In the genomic region with DNA sequence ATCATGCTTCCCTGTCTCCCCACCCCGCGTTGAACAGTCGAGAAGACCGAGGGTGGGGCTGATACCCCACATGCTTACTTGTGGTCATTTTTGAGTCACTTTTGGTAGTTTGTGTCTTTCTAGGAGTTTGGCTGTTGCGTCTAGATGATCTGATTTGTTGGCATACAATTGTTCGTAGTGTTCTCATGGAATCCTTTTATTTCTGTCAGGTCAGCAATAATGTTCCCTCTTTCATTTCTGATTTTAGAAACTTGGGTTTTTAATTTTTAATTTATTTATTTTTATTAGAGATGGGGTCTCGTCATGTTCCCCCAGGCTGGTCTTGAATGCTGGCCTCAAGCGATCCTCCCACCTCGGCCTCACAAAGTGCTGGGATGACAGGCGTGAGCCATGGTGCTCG, we compare ENCODE assay signal across 21 cellular contexts. TPM values are rescaled to one million over a fixed set of nuclear protein-coding genes. Genes with fewer than 3 reads are reported as not detected.
DNase-seq lines count a peak whose midpoint lies in the region; ATAC-seq, FAIRE-seq and TF ChIP-seq lines count a peak whose summit lies in the region.
"Had no signal": no experiment of that assay in that cellular context is flagged by ENCODE, and none has a peak within 500 bp of the region (broad histone marks: within the 10 kb centered on the region; RNA-seq: fewer than 3 reads in every experiment).

No MANE protein-coding gene starts in this region.

- peaks cover 22% of the 10 kb centered on the region for H3K4me1 Mint-ChIP-seq in CD4-positive, alpha-beta T cell (ENCODE audit: low read depth)
- peaks cover 14 to 19% (median 14%) of the 10 kb centered on the region in 3 donors for H3K4me1 Mint-ChIP-seq in IgD-negative memory B cell
- H3K4me1 Mint-ChIP-seq in naive thymus-derived CD4-positive, alpha-beta T cell = peaks cover 11 to 37% (median 27%) of the 10 kb centered on the region in 7 donors

- no peaks in the 10 kb centered on the region for H3K27me3 ChIP-seq in CD4-positive, alpha-beta T cell (ENCODE audit: control insufficient read depth, insufficient read depth, low read length)
- H3K27me3 ChIP-seq in K562 (ENCODE audit: control insufficient read depth in 2 of 2, insufficient read depth in 2 of 2, low read length in 2 of 2) = peaks cover 0 to 10% of the 10 kb centered on the region in 2 experiments; a peak in 1 of 5 replicates
- no peaks in the 10 kb centered on the region for H3K27me3 ChIP-seq in naive thymus-derived CD4-positive, alpha-beta T cell (ENCODE audit: control insufficient read depth in 2 of 2, insufficient read depth in 2 of 2, low read length in 2 of 2)

- no peak for TF ChIP-seq POLR2A in K562 (conservative IDR thresholded peaks at IDR 0.05)

- H3K27me3 Mint-ChIP-seq in CD4-positive, alpha-beta T cell = no peaks in the 10 kb centered on the region
- no peaks in the 10 kb centered on the region for H3K27me3 Mint-ChIP-seq in IgD-negative memory B cell
- no peaks in the 10 kb centered on the region for H3K27me3 Mint-ChIP-seq in naive thymus-derived CD4-positive, alpha-beta T cell

- no peaks in the 10 kb centered on the region for H3K9me3 ChIP-seq in CD4-positive, alpha-beta T cell (ENCODE audit: control insufficient read depth, low read length)
- H3K9me3 ChIP-seq in K562 (replicated peaks; ENCODE audit: control insufficient read depth, insufficient read depth, low read depth, low read length) = no peaks in the 10 kb centered on the region
- H3K9me3 ChIP-seq in naive thymus-derived CD4-positive, alpha-beta T cell (ENCODE audit: control insufficient read depth in 2 of 3, low read length in 3 of 3) = no peaks in the 10 kb centered on the region

- H3K4me2 ChIP-seq in K562 (ENCODE audit: insufficient read depth, low read length) = no peak overlapping the region

- H3K9me3 Mint-ChIP-seq in CD4-positive, alpha-beta T cell = peaks cover 2% of the 10 kb centered on the region
- no peaks in the 10 kb centered on the region for H3K9me3 Mint-ChIP-seq in IgD-negative memory B cell
- no peaks in the 10 kb centered on the region for H3K9me3 Mint-ChIP-seq in naive thymus-derived CD4-positive, alpha-beta T cell

- H3K79me2 ChIP-seq in K562 (ENCODE audit: control insufficient read depth, insufficient read depth, low read length) = no peaks in the 10 kb centered on the region

- POLR2A ChIA-PET in CD4-positive, alpha-beta T cell (lab: Charles Lee) = interaction anchor here (1.8 to 2.1 kb wide), 3 partner anchors 11 to 71 kb away, joined by 4 to 6 read pairs (median 5); a partner anchor contains a TSS
- POLR2A ChIA-PET in K562 (lab: Yijun Ruan, JAX) = interaction anchor here (0.8 kb wide), 1 partner anchor 28 kb away, joined by 3 read pairs; no protein-coding TSS in a partner anchor
- POLR2A ChIA-PET in naive thymus-derived CD4-positive, alpha-beta T cell (lab: Charles Lee) = interaction anchor here (1.2 to 2.3 kb wide), 2 partner anchors 29 to 31 kb away, joined by 3 to 10 read pairs; a partner anchor contains a TSS

- no peak overlapping the region for H3K4me3 Mint-ChIP-seq in CD4-positive, alpha-beta T cell
- peak overlapping the region in 3 of 4 donors; percentile 6 to 59 (median 30) for H3K4me3 Mint-ChIP-seq in IgD-negative memory B cell
- peak overlapping the region in 5 of 10 donors; percentile 9 to 57 (median 18) for H3K4me3 Mint-ChIP-seq in naive thymus-derived CD4-positive, alpha-beta T cell
- H3K4me3 Mint-ChIP-seq: H9 had no signal

- H3K36me3 ChIP-seq in K562 (ENCODE audit: control insufficient read depth, insufficient read depth, low read length) = no peaks in the 10 kb centered on the region
- H3K36me3 ChIP-seq in naive thymus-derived CD4-positive, alpha-beta T cell (ENCODE audit: control insufficient read depth in 2 of 3, insufficient read depth in 3 of 3, low read length in 3 of 3) = peaks cover 0 to 46% (median 6%) of the 10 kb centered on the region in 3 experiments

- H3K4me1 ChIP-seq in K562 (replicated peaks in 1 of 2; ENCODE audit: control insufficient read depth in 2 of 2, insufficient read depth in 2 of 2, low read length in 2 of 2) = peaks cover 0 to 19% of the 10 kb centered on the region in 2 experiments; a peak in 3 of 5 replicates
- peaks cover 20 to 43% of the 10 kb centered on the region in 2 donors for H3K4me1 ChIP-seq in naive thymus-derived CD4-positive, alpha-beta T cell (ENCODE audit: control insufficient read depth in 2 of 2, insufficient read depth in 2 of 2, low read length in 2 of 2)

- H4K20me1 ChIP-seq in K562 (replicated peaks; ENCODE audit: control insufficient read depth, insufficient read depth, low read length) = no peaks in the 10 kb centered on the region

- FAIRE-seq in K562 (lab: Jason Lieb, UNC) = no peak

- no peak for DNase-seq in CD4-positive, alpha-beta T cell
- no peak for DNase-seq in K562 (ENCODE audit: extremely low read depth in 1 of 4, low spot score in 3 of 4)
- no peak for DNase-seq in naive thymus-derived CD4-positive, alpha-beta T cell
- no peak for DNase-seq in activated gamma-delta T cell (lab: John Stamatoyannopoulos, UW)
- no peak for DNase-seq in stimulated activated CD4-positive, alpha-beta T cell treated with anti-CD3 and anti-CD28 coated beads, Interleukin-4, amount 100 ng/mL, for 4 hours
- DNase-seq in DMS 273 (lab: John Stamatoyannopoulos, UW; ENCODE audit: unreplicated experiment) = no peak
- DNase-seq: ACHN; AML-193; Calu3; CD4-positive, CD25-positive, alpha-beta regulatory T cell; H9; KBM-7; MV-4-11; NCI-H187 treated with DMSO at 0.1 percent for 48 hours; NCI-H2227 treated with DMSO at 0.1 percent for 48 hours; NCI-H526; Right ventricle myocardium superior had no signal

- no peak for TF ChIP-seq CTCF in CD4-positive, alpha-beta T cell (IDR thresholded peaks at IDR 0.05)
- TF ChIP-seq CTCF in K562 (IDR thresholded peaks at IDR 0.05 in 2 of 3, conservative IDR thresholded peaks at IDR 0.05 in 1 of 3; ENCODE audit: insufficient read depth in 2 of 3, low read depth in 1 of 3, low read length in 3 of 3) = no peak

- no peak for TF ChIP-seq EP300 in K562 (IDR thresholded peaks at IDR 0.05; ENCODE audit: low read length)

- H3K36me3 Mint-ChIP-seq in CD4-positive, alpha-beta T cell (ENCODE audit: low read depth) = peaks cover 12% of the 10 kb centered on the region
- H3K36me3 Mint-ChIP-seq in IgD-negative memory B cell = peaks cover 2% of the 10 kb centered on the region
- H3K36me3 Mint-ChIP-seq in naive thymus-derived CD4-positive, alpha-beta T cell = peaks cover 0 to 10% (median 0%) of the 10 kb centered on the region in 5 donors

- ATAC-seq in CD4-positive, alpha-beta T cell (ENCODE audit: poor library complexity) = no peak
- no peak for ATAC-seq in K562
- ATAC-seq in naive thymus-derived CD4-positive, alpha-beta T cell = no peak
- ATAC-seq in GM21737 (IDR thresholded peaks at IDR 0.05; ENCODE audit: unreplicated experiment) = no peak
- ATAC-seq: Panc1 had no signal

- intact Hi-C loops in CD4-positive, alpha-beta T cell (cut with DNase I, micrococcal nuclease) = no loop called here
- intact Hi-C loops in K562 (cut with micrococcal nuclease) = no loop called here
- intact Hi-C loops in naive thymus-derived CD4-positive, alpha-beta T cell (cut with micrococcal nuclease) = no loop called here

- no peak overlapping the region for H3K27ac ChIP-seq in CD4-positive, alpha-beta T cell (ENCODE audit: low read depth, low read length)
- no peak overlapping the region for H3K27ac ChIP-seq in K562 (ENCODE audit: extremely low read depth, low read depth, low read length)
- H3K27ac ChIP-seq in naive thymus-derived CD4-positive, alpha-beta T cell (ENCODE audit: low read depth, low read length) = no peak overlapping the region
- H3K27ac ChIP-seq: SK-N-MC had no signal

- peaks cover 2% of the 10 kb centered on the region for H3K9me1 ChIP-seq in K562 (ENCODE audit: control insufficient read depth, insufficient read depth, low read length)

- in situ Hi-C loops in K562 (cut with MboI) = no loop called here

- CTCF ChIA-PET in CD4-positive, alpha-beta T cell (lab: Charles Lee) = interaction anchor here (1.4 kb wide), 1 partner anchor 12 kb away, joined by 5 read pairs; no protein-coding TSS in a partner anchor
- CTCF ChIA-PET in K562 (lab: Yijun Ruan, JAX; ENCODE audit: low intra/inter-chr PET ratio) = no interaction called here
- CTCF ChIA-PET in naive thymus-derived CD4-positive, alpha-beta T cell (lab: Charles Lee) = interaction anchor here (1.4 kb wide), 1 partner anchor 54 kb away, joined by 3 read pairs; no protein-coding TSS in a partner anchor

- no peak overlapping the region for H2AFZ ChIP-seq in K562 (ENCODE audit: low read depth, low read length)

- 33% methylated on average over 11 of the region's 11 CpGs for WGBS in K562 (ENCODE audit: insufficient coverage, low coverage, missing lambda C conversion rate)

- H3K27ac Mint-ChIP-seq in CD4-positive, alpha-beta T cell = peak overlapping the region; percentile 66
- H3K27ac Mint-ChIP-seq in IgD-negative memory B cell = peak overlapping the region; percentile 53 to 67 (median 58)
- H3K27ac Mint-ChIP-seq in naive thymus-derived CD4-positive, alpha-beta T cell = peak overlapping the region in 5 of 9 donors; percentile 2 to 64 (median 8)

- no TSS peak for BruUV-seq in K562 (replicated peaks; lab: Mats Ljungman, UMichigan)

- no peak for TF ChIP-seq RAD21 in K562 (CRISPR knock-in tag; conservative IDR thresholded peaks at IDR 0.05 in 1 of 2, IDR thresholded peaks at IDR 0.05 in 1 of 2)

- no peak overlapping the region for H3K4me3 ChIP-seq in K562
- no peak overlapping the region for H3K4me3 ChIP-seq in naive thymus-derived CD4-positive, alpha-beta T cell (ENCODE audit: low read length)
- H3K4me3 ChIP-seq: SK-N-MC had no signal

- H3K9ac ChIP-seq in K562 (ENCODE audit: insufficient read depth in 1 of 2, low read depth in 2 of 2, low read length in 2 of 2) = no peak overlapping the region

RNA-seq across cellular contexts. Expression of a gene that starts 30.9 kb away (rescaled TPM):
- 100 to 1,000 TPM; 119 to 127 TPM for total RNA-seq in CD4-positive, alpha-beta T cell
- 39.8 TPM for polyA plus RNA-seq in IgD-negative memory B cell
- total RNA-seq in K562 (2011; cell fraction: chromatin; rRNA removed; ENCODE audit: low replicate concordance) = 3.2 and 16.5 TPM in 2 replicates
- total RNA-seq in K562 (2011; cell fraction: nucleolus; rRNA removed) = 8.8 and 11.8 TPM in 2 replicates
- total RNA-seq in K562 (2011; cell fraction: nucleoplasm; rRNA removed) = 7.0 TPM in 2 replicates
- total RNA-seq in K562 (2014; rRNA removed) = 1.5 and 1.7 TPM in 2 replicates
- 0.32 and 0.55 TPM in 2 replicates for total RNA-seq in K562 (2014; rRNA removed; fragmentation: Illumina TruSeq; extraction: Trizol)
- total RNA-seq in K562 (2015; rRNA removed; fragmentation: Illumina TruSeq; extraction: Trizol) = 0.41 and 0.51 TPM in 2 replicates
- 1.1 and 2.1 TPM in 2 replicates for total RNA-seq in K562 (2021)
- polyA plus RNA-seq in K562 (2011; rRNA removed) = 0.38 and 0.46 TPM in 2 replicates
- polyA plus RNA-seq in K562 (2011; cell fraction: cytosol; rRNA removed) = 0.44 and 0.70 TPM in 2 replicates
- polyA plus RNA-seq in K562 (2011; cell fraction: nucleus; rRNA removed) = 2.6 and 3.4 TPM in 2 replicates
- polyA plus RNA-seq in K562 (2012) = 1.2 and 19.6 TPM in 2 replicates
- polyA plus RNA-seq in K562 (2014; fragmentation: Illumina TruSeq; extraction: Trizol) = 0.46 and 0.87 TPM in 2 replicates
- polyA plus RNA-seq in K562 (2014; fragmentation: Nextera tagmentation; extraction: Ambion mirVana) = under 1 TPM in 1 of 2 experiments, not detected in 1; 0.04 TPM
- 0.45 and 0.88 TPM in 2 replicates for polyA plus RNA-seq in K562 (2014; rRNA removed)
- 0.18 and 0.45 TPM in 2 replicates for polyA minus RNA-seq in K562 (2011; rRNA and poly(A)+ RNA removed)
- 0.48 and 1.6 TPM in 2 replicates for polyA minus RNA-seq in K562 (2011; cell fraction: cytosol; rRNA and poly(A)+ RNA removed)
- 3.6 and 4.7 TPM in 2 replicates for polyA minus RNA-seq in K562 (2011; cell fraction: nucleus; rRNA and poly(A)+ RNA removed)
- total RNA-seq in naive thymus-derived CD4-positive, alpha-beta T cell = 100 to 1,000 TPM in 1 of 5 experiments, 10 to 100 TPM in 4; 33.8 to 120 (median 41.2) TPM
- 10 to 100 TPM in 1 of 2 donors, 1 to 10 TPM in 1; 6.5 to 12.1 TPM for polyA plus RNA-seq in naive thymus-derived CD4-positive, alpha-beta T cell

RNA-seq across cellular contexts. Expression of a gene that starts 39.5 kb away (rescaled TPM):
- not detected for total RNA-seq in CD4-positive, alpha-beta T cell
- polyA plus RNA-seq in IgD-negative memory B cell (not detected), K562 (2011; rRNA removed) (0.04 and 0.18 TPM in 2 replicates), K562 (2014; fragmentation: Illumina TruSeq; extraction: Trizol) (0.07 TPM in 1 of 2 replicates, not detected in the other), K562 (2014; fragmentation: Nextera tagmentation; extraction: Ambion mirVana) (not detected), K562 (2014; rRNA removed) (not detected in 2 replicates)
- total RNA-seq in K562 (2011; cell fraction: chromatin; rRNA removed; ENCODE audit: low replicate concordance) = 0.14 TPM in 1 of 2 replicates, not detected in the other
- total RNA-seq in K562 (2011; cell fraction: nucleolus; rRNA removed) = 0.17 and 0.53 TPM in 2 replicates
- 0.15 TPM in 1 of 2 replicates, not detected in the other for total RNA-seq in K562 (2011; cell fraction: nucleoplasm; rRNA removed)
- total RNA-seq in K562 (2014; rRNA removed) (not detected in 2 replicates), K562 (2014; rRNA removed; fragmentation: Illumina TruSeq; extraction: Trizol) (not detected in 2 replicates), K562 (2015; rRNA removed; fragmentation: Illumina TruSeq; extraction: Trizol) (not detected in 2 replicates), K562 (2021) (0.16 TPM in 1 of 2 replicates, not detected in the other)
- 0.09 and 0.10 TPM in 2 replicates for polyA plus RNA-seq in K562 (2011; cell fraction: cytosol; rRNA removed)
- polyA plus RNA-seq in K562 (2011; cell fraction: nucleus; rRNA removed) = 0.14 and 0.15 TPM in 2 replicates
- 0.20 and 0.42 TPM in 2 replicates for polyA plus RNA-seq in K562 (2012)
- not detected in 2 replicates for polyA minus RNA-seq in K562 (2011; rRNA and poly(A)+ RNA removed)
- not detected in 2 replicates for polyA minus RNA-seq in K562 (2011; cell fraction: cytosol; rRNA and poly(A)+ RNA removed)
- polyA minus RNA-seq in K562 (2011; cell fraction: nucleus; rRNA and poly(A)+ RNA removed) = 0.11 TPM in 1 of 2 replicates, not detected in the other
- not detected for total RNA-seq in naive thymus-derived CD4-positive, alpha-beta T cell
- not detected for polyA plus RNA-seq in naive thymus-derived CD4-positive, alpha-beta T cell
- total RNA-seq: Calu3; CD4-positive, CD25-positive, alpha-beta regulatory T cell had no signal
- polyA plus RNA-seq: CD4-positive, CD25-positive, alpha-beta regulatory T cell had no signal

Comparison
In these comparisons a context has a peak if more than half of its experiments do, and no peak if none do; other contexts are left out.
1. H3K27ac Mint-ChIP-seq: peak in every context shown above with its lines; median percentile 66 in CD4-positive, alpha-beta T cell; 58 in IgD-negative memory B cell; 8 in naive thymus-derived CD4-positive, alpha-beta T cell.